Comparison of ENCODE assay signal across 21 cellular contexts in the genomic region with DNA sequence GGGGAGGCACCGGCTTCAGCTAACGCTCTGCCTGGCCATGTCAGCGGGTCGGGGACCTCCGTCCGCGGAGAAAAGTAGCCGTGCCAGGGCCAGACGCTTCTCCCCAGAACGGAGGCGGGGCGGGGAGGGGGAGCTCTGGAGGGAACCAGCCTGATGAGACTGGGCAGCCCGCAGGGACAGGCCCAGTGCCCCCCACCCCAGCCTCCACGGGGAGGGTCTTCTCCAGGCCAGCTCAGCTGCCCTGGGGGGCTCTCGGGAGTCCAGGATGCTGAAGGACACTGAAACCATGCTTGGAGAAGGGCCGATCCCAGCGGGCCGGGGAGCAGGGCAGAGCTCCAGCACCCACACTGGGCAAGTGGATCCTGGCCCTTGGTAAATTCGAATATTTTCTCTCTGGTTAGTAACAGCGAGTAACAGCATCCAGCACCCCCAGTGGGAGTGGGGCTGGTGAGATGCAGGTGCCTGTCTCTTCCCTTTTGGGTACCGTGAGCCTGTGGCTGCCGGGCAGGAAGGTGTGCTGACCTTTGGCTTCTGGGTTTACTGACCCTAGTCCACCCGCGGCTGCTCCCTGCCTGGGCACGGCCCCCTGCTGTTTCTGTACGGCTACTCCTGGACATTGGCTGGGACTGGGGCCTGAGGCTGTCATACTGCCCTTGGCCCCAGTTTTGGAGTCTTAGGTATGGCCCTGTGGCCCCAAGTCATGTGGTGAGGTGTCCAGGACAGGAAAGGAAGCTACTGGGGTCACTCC. TPM values are rescaled to one million over a fixed set of nuclear protein-coding genes. Genes with fewer than 3 reads are reported as not detected.
DNase-seq lines count a peak whose midpoint lies in the region; ATAC-seq and TF ChIP-seq lines count a peak whose summit lies in the region.
"Had no signal": no experiment of that assay in that cellular context is flagged by ENCODE, and none has a peak within 500 bp of the region (broad histone marks: within the 10 kb centered on the region; RNA-seq: fewer than 3 reads in every experiment).

No MANE protein-coding gene starts in this region.

- peak overlapping the region; percentile 37 for H2BK15ac ChIP-seq in neuronal stem cell (ENCODE audit: low read length)

- H2BK5ac ChIP-seq in neuronal stem cell (ENCODE audit: low read length): no peak overlapping the region

- peak overlapping the region; percentile 38 for H3K18ac ChIP-seq in neuronal stem cell (ENCODE audit: low read length)

- H3K36me3 ChIP-seq in BLaER1 (peaks cover 37% of the 10 kb centered on the region), neuronal stem cell (replicated peaks in 1 of 2; ENCODE audit: control insufficient read depth in 2 of 2, insufficient read depth in 2 of 2, low read length in 2 of 2) (no peaks in the 10 kb centered on the region), spleen (peaks cover 0 to 63% (median 0%) of the 10 kb centered on the region in 6 donors)

- no peak overlapping the region for H2BK120ac ChIP-seq in neuronal stem cell (ENCODE audit: low read depth, low read length)

- TF ChIP-seq POLR2A in spleen (IDR thresholded peaks at IDR 0.05): no peak

- WGBS in neuronal stem cell (ENCODE audit: extremely low coverage in 2 of 2, insufficient read length in 2 of 2, insufficient replicate concordance in 1 of 2), 2 donors: no CpG with 5 or more reads among the region's 26 CpGs
- WGBS in spleen, 5 donors: 89 to 96% (median 92%) methylated on average over 16 to 26 of the region's 26 CpGs

- peaks cover 2% of the 10 kb centered on the region for H3K79me1 ChIP-seq in neuronal stem cell (ENCODE audit: low read depth, low read length)

- H3K9ac ChIP-seq in BLaER1 (0 out of 2 replicates have a peak overlapping the region, but pooled peaks have one; percentile 14), neuronal stem cell (ENCODE audit: low read depth, low read length, poor library complexity) (no peak overlapping the region)
- H3K9ac ChIP-seq: KMS-11 had no signal

- H2BK12ac ChIP-seq in neuronal stem cell (ENCODE audit: low read length): peak overlapping the region; percentile 10

- H4K91ac ChIP-seq in neuronal stem cell (ENCODE audit: low read depth, low read length, poor library complexity): no peak overlapping the region

- no peaks in the 10 kb centered on the region for H3K27me3 ChIP-seq in BLaER1
- H3K27me3 ChIP-seq in neuronal stem cell (ENCODE audit: control insufficient read depth in 3 of 3, insufficient read depth in 3 of 3, low read depth in 1 of 3, low read length in 3 of 3): no peaks in the 10 kb centered on the region
- H3K27me3 ChIP-seq in spleen (replicated peaks in 1 of 7): no peaks in the 10 kb centered on the region

- no peak overlapping the region for H3K4me3 ChIP-seq in BLaER1
- no peak overlapping the region for H3K4me3 ChIP-seq in neuronal stem cell (ENCODE audit: low read length in 2 of 2)
- H3K4me3 ChIP-seq in spleen: no peak overlapping the region
- H3K4me3 ChIP-seq: GM12878 had no signal

- no peak for TF ChIP-seq CTCF in spleen (IDR thresholded peaks at IDR 0.05 in 8 of 11, conservative IDR thresholded peaks at IDR 0.05 in 3 of 11)

- H4K8ac ChIP-seq in neuronal stem cell (ENCODE audit: low read depth, low read length): no peak overlapping the region

- H3K4me2 ChIP-seq in BLaER1 (peak overlapping the region; percentile 78), neuronal stem cell (ENCODE audit: insufficient read depth, low read length, poor library complexity, severe bottlenecking) (no peak overlapping the region)
- H3K4me2 ChIP-seq: KMS-11 had no signal

- no peak overlapping the region for H3K4ac ChIP-seq in neuronal stem cell (ENCODE audit: low read length)

- H4K20me1 ChIP-seq in BLaER1: peaks cover 96% of the 10 kb centered on the region

- peak overlapping the region; percentile 25 for H3K14ac ChIP-seq in neuronal stem cell (ENCODE audit: low read length)

- H2AK5ac ChIP-seq in neuronal stem cell (ENCODE audit: low read depth, low read length): peak overlapping the region; percentile 63

- H3K4me1 ChIP-seq in BLaER1 (peaks cover 92% of the 10 kb centered on the region), neuronal stem cell (ENCODE audit: control insufficient read depth in 2 of 2, insufficient read depth in 1 of 2, low read depth in 1 of 2, low read length in 2 of 2) (peaks cover 8 to 15% of the 10 kb centered on the region in 2 donors), spleen (peaks cover 4 to 57% (median 20%) of the 10 kb centered on the region in 6 donors)

- H3K9me3 ChIP-seq in BLaER1: no peaks in the 10 kb centered on the region
- no peaks in the 10 kb centered on the region for H3K9me3 ChIP-seq in neuronal stem cell (replicated peaks in 1 of 2; ENCODE audit: control insufficient read depth in 2 of 2, insufficient read depth in 1 of 2, low read depth in 1 of 2, low read length in 2 of 2)
- no peaks in the 10 kb centered on the region for H3K9me3 ChIP-seq in spleen

- DNase-seq in HuH-7 (ENCODE audit: low spot score) (peak; percentile 63), cerebellum (ENCODE audit: low spot score) (peak; percentile 36), neuronal stem cell (ENCODE audit: low spot score) (no peak), spleen (no peak)
- no peak for DNase-seq in stimulated activated CD4-positive, alpha-beta T cell treated with anti-CD3 and anti-CD28 coated beads, Interleukin-2, amount 100 ng/mL, for 24 hours
- DNase-seq: CD4-positive, alpha-beta T cell; DMS53; GDM1; NCI-H1048; NCI-H1417; NCI-H1694; NCI-H2029 treated with DMSO at 0.1 percent for 48 hours; NCI-H446 treated with DMSO at 0.1 percent for 48 hours; NCI-H69; SHP77 treated with DMSO at 0.1 percent for 48 hours had no signal

- H3K27ac ChIP-seq in BLaER1 (peak overlapping the region; percentile 63), neuronal stem cell (replicated peaks; ENCODE audit: low read length) (no peak overlapping the region), spleen (no peak overlapping the region)
- H3K27ac ChIP-seq: KMS-11 had no signal

- H3K23ac ChIP-seq in neuronal stem cell (ENCODE audit: low read depth, low read length, poor library complexity): peak overlapping the region; percentile 96

- intact Hi-C loops in spleen (cut with DNase I; ENCODE audit: low total_unique reads): no loop called here

- no peak overlapping the region for H2AFZ ChIP-seq in neuronal stem cell (ENCODE audit: low read length)

- ATAC-seq in HG03175 (IDR thresholded peaks at IDR 0.05; ENCODE audit: unreplicated experiment): no peak
- ATAC-seq: GM12878, HCT116, Panc1 had no signal

RNA-seq across cellular contexts. Expression of a gene that starts 35.8 kb away (rescaled TPM):
- total RNA-seq in cerebellum (36.7 TPM), spleen (10 to 100 TPM; 20.8 to 46.1 (median 33.1) TPM)
- polyA plus RNA-seq in neuronal stem cell (2013, experiment 1 of 2): 13.1 TPM
- polyA plus RNA-seq in neuronal stem cell (2013, experiment 2 of 2): 11.3 TPM
- 10 to 100 TPM; 16.0 to 26.3 (median 21.5) TPM for polyA plus RNA-seq in spleen

Comparison
In these comparisons a context has a peak if more than half of its experiments do, and no peak if none do; other contexts are left out.
1. DNase-seq: peak in HuH-7 (single experiment) and cerebellum (single experiment); none in neuronal stem cell (single experiment), stimulated activated CD4-positive, alpha-beta T cell treated with anti-CD3 and anti-CD28 coated beads, Interleukin-2, amount 100 ng/mL, for 24 hours (0 of 2) and spleen (single experiment).